20 cellular contexts compared by ENCODE assay signal in genomic region chr2:159484537-159484936, GRCh38.
DNase-seq lines count a peak whose midpoint lies in the region; ATAC-seq and TF ChIP-seq lines count a peak whose summit lies in the region.
"Had no signal": no experiment of that assay in that cellular context is flagged by ENCODE, and none has a peak within 500 bp of the region (broad histone marks: within the 10 kb centered on the region; RNA-seq: fewer than 3 reads in every experiment).

No MANE protein-coding gene starts in this region.

- H3K27ac ChIP-seq in left lung: no peak overlapping the region
- H3K27ac ChIP-seq: GM23248, stomach, tibial artery had no signal

- H3K9me3 ChIP-seq in mucosa of descending colon (no peaks in the 10 kb centered on the region), left lung (no peaks in the 10 kb centered on the region)
- H3K9me3 ChIP-seq: stomach, tibial artery had no signal

- TF ChIP-seq CTCF in mucosa of descending colon (IDR thresholded peaks at IDR 0.05) (no peak), left lung (IDR thresholded peaks at IDR 0.05) (no peak)

- no peaks in the 10 kb centered on the region for H3K36me3 ChIP-seq in mucosa of descending colon (ENCODE audit: low read depth)
- no peaks in the 10 kb centered on the region for H3K36me3 ChIP-seq in left lung
- H3K36me3 ChIP-seq: stomach, tibial artery had no signal

- no peak overlapping the region for H3K4me3 ChIP-seq in mucosa of descending colon
- H3K4me3 ChIP-seq in left lung: no peak overlapping the region
- H3K4me3 ChIP-seq: GM23248, stomach, tibial artery had no signal

- peak; percentile 85 for DNase-seq in DMS53 treated with DMSO at 0.1 percent for 48 hours (lab: John Stamatoyannopoulos, UW; ENCODE audit: unreplicated experiment)
- peak; percentile 17 for DNase-seq in NCI-H1417 treated with DMSO at 0.1 percent for 48 hours (lab: John Stamatoyannopoulos, UW)
- DNase-seq in NCI-H526 treated with DMSO at 0.1 percent for 48 hours (lab: John Stamatoyannopoulos, UW): peak; percentile 26
- DNase-seq in mucosa of descending colon: peak in 1 of 3 donors; percentile 21
- no peak for DNase-seq in left lung
- no peak for DNase-seq in inferior parietal cortex (ENCODE audit: extremely low spot score)
- DNase-seq: activated CD4-positive, CD25-positive, alpha-beta regulatory T cell treated with anti-CD3 and anti-CD28 coated beads, Interleukin-2, amount 50 U/mL, for 72 hours; activated CD8-positive, alpha-beta T cell treated with anti-CD3 and anti-CD28 coated beads for 36 hours; activated effector memory CD4-positive, alpha-beta T cell treated with anti-CD3 and anti-CD28 coated beads, Interleukin-2, amount 50 U/mL, for 16 hours; activated T-cell treated with anti-CD3 and anti-CD28 coated beads for 4 hours; DMS 273 treated with DMSO at 0.1 percent for 48 hours; GF-D8; GM23248; kidney glomerular epithelial cell; NCI-H1048; NCI-H446; stomach; T-helper 1 cell; tibial artery had no signal

- ATAC-seq in mucosa of descending colon (peak; percentile 85), left lung (no peak), HG03469 (IDR thresholded peaks at IDR 0.05; ENCODE audit: unreplicated experiment) (no peak)
- ATAC-seq: activated CD8-positive, alpha-beta T cell treated with anti-CD3 and anti-CD28 coated beads for 36 hours had no signal

- H3K27me3 ChIP-seq in left lung: no peaks in the 10 kb centered on the region
- H3K27me3 ChIP-seq: stomach, tibial artery had no signal

- peaks cover 3% of the 10 kb centered on the region for H3K4me1 ChIP-seq in mucosa of descending colon (ENCODE audit: low read depth)
- no peaks in the 10 kb centered on the region for H3K4me1 ChIP-seq in left lung

- intact Hi-C loops in mucosa of descending colon (cut with DNase I, micrococcal nuclease) (no loop called here), left lung (cut with DNase I) (no loop called here)

Comparison
In these comparisons a context has a peak if more than half of its experiments do, and no peak if none do; other contexts are left out.
1. DNase-seq: peak in DMS53 treated with DMSO at 0.1 percent for 48 hours (single experiment), NCI-H1417 treated with DMSO at 0.1 percent for 48 hours (single experiment) and NCI-H526 treated with DMSO at 0.1 percent for 48 hours (single experiment); none in left lung (0 of 2) and inferior parietal cortex (single experiment).